ENCODE assay signal across 7 cellular contexts in genomic region chr1:34597877-34598514, GRCh38.
A peak's percentile ranks its signal among the peaks of the same experiment; 100 is the strongest.
DNase-seq lines count a peak whose midpoint lies in the region; ATAC-seq lines count a peak whose summit lies in the region.

No MANE protein-coding gene starts in this region.

- DNase-seq in GM04503 (ENCODE audit: low read depth) = peak; percentile 3
- peak; percentile 69 for DNase-seq in M059J (ENCODE audit: low read depth)
- peak; percentile 31 to 52 for DNase-seq in SHP77 (lab: John Stamatoyannopoulos, UW)
- peak in 56 of 58 donors; percentile 1 to 88 (median 58) for DNase-seq in anterior cingulate cortex (lab: John Stamatoyannopoulos, UW)
- DNase-seq in iPS DF 4.7 (ENCODE audit: extremely low read depth, low spot score) = peak; percentile 68
- DNase-seq in stimulated activated CD4-positive, alpha-beta T cell treated with anti-CD3 and anti-CD28 coated beads, Interleukin-12 subunit alpha, Interleukin-12 subunit beta, amount 100 ng/mL, for 4 hours = peak; percentile 49

- ATAC-seq in GM21367 (IDR thresholded peaks at IDR 0.05; ENCODE audit: unreplicated experiment) = no peak

Comparison
In these comparisons a context has a peak if more than half of its experiments do, and no peak if none do; other contexts are left out.
1. DNase-seq: peak in every context shown above with its lines; median percentile 69 in M059J; 68 in iPS DF 4.7; 58 in anterior cingulate cortex; 49 in stimulated activated CD4-positive, alpha-beta T cell treated with anti-CD3 and anti-CD28 coated beads, Interleukin-12 subunit alpha, Interleukin-12 subunit beta, amount 100 ng/mL, for 4 hours; 42 in SHP77; 3 in GM04503.